In genomic region chr9:111098093-111098492, GRCh38 we compare ENCODE assay signal across 30 cellular contexts. TPM values are rescaled to one million over a fixed set of nuclear protein-coding genes. Genes with fewer than 3 reads are reported as not detected.
"Had no signal": no experiment of that assay in that cellular context is flagged by ENCODE, and none has a peak within 500 bp of the region (broad histone marks: within the 10 kb centered on the region; RNA-seq: fewer than 3 reads in every experiment).

No MANE protein-coding gene starts in this region.

- H3K4me3 ChIP-seq: ascending aorta, breast epithelium, cardiac muscle cell, colonic mucosa, esophagus squamous epithelium, gastroesophageal sphincter had no signal

- H3K27ac ChIP-seq: ascending aorta, breast epithelium, cardiac muscle cell, colonic mucosa, epithelial cell of prostate, esophagus squamous epithelium, gastroesophageal sphincter, WERI-Rb-1 had no signal

- H3K27me3 ChIP-seq: ascending aorta, breast epithelium, cardiac muscle cell, colonic mucosa, esophagus squamous epithelium, gastroesophageal sphincter had no signal

- H3K9me3 Mint-ChIP-seq: activated B cell treated with CpG ODN at 0.5 μM for 24 hours; activated CD8-positive, alpha-beta T cell treated with anti-CD3 and anti-CD28 coated beads for 36 hours; activated naive CD4-positive, alpha-beta T cell treated with anti-CD3 and anti-CD28 coated beads for 36 hours; activated naive CD4-positive, alpha-beta T cell treated with anti-CD3 and anti-CD28 coated beads, Interleukin-2, amount 50 U/mL, for 72 hours; activated naive CD8-positive, alpha-beta T cell treated with anti-CD3 and anti-CD28 coated beads, Interleukin-2, amount 10 ng/mL, durations not matched to agents 7 days and 5 days; activated T-cell treated with anti-CD3 and anti-CD28 coated beads, Interleukin-2, amount 50 U/mL, for 4 hours; activated T-helper 2 cell treated with anti-CD3 and anti-CD28 coated beads, Interferon-gamma antibody, Interleukin-2, Interleukin-4, amounts not matched to agents 10 μg/mL and 5 μg/mL and 100 μg/mL, durations not matched to agents 14 hours and 24 hours and 36 hours; T-helper 2 cell treated with Interferon-gamma antibody and Interleukin-4, amounts not matched to agents 5 μg/mL and 100 μg/mL, for 36 hours had no signal

- H3K27ac Mint-ChIP-seq: activated B cell treated with CpG ODN at 0.5 μM for 24 hours; activated CD8-positive, alpha-beta T cell treated with anti-CD3 and anti-CD28 coated beads for 36 hours; activated naive CD4-positive, alpha-beta T cell treated with anti-CD3 and anti-CD28 coated beads for 36 hours; activated naive CD4-positive, alpha-beta T cell treated with anti-CD3 and anti-CD28 coated beads, Interleukin-2, amount 50 U/mL, for 72 hours; activated naive CD8-positive, alpha-beta T cell treated with anti-CD3 and anti-CD28 coated beads, Interleukin-2, amount 10 ng/mL, durations not matched to agents 7 days and 5 days; activated T-helper 2 cell treated with anti-CD3 and anti-CD28 coated beads, Interferon-gamma antibody, Interleukin-2, Interleukin-4, amounts not matched to agents 10 μg/mL and 5 μg/mL and 100 μg/mL, durations not matched to agents 14 hours and 24 hours and 36 hours; brain; T-cell; T-helper 17 cell; T-helper 2 cell treated with Interferon-gamma antibody and Interleukin-4, amounts not matched to agents 5 μg/mL and 100 μg/mL, for 36 hours had no signal

- H3K36me3 Mint-ChIP-seq: activated naive CD4-positive, alpha-beta T cell treated with anti-CD3 and anti-CD28 coated beads, Interleukin-2, amount 50 U/mL, for 72 hours; activated naive CD8-positive, alpha-beta T cell treated with anti-CD3 and anti-CD28 coated beads, Interleukin-2, amount 10 ng/mL, durations not matched to agents 7 days and 5 days; brain; T-cell had no signal

- H3K27me3 Mint-ChIP-seq: activated B cell treated with CpG ODN at 0.5 μM for 24 hours; activated naive CD8-positive, alpha-beta T cell treated with anti-CD3 and anti-CD28 coated beads, Interleukin-2, amount 10 ng/mL, durations not matched to agents 7 days and 5 days; brain; T-cell; T-helper 17 cell had no signal

- H3K36me3 ChIP-seq: ascending aorta, breast epithelium, cardiac muscle cell, colonic mucosa, esophagus squamous epithelium, gastroesophageal sphincter, WERI-Rb-1 had no signal

- H3K9me3 ChIP-seq: ascending aorta, breast epithelium, colonic mucosa, esophagus squamous epithelium, gastroesophageal sphincter had no signal

- H3K4me1 ChIP-seq: breast epithelium, colonic mucosa had no signal

- H3K4me3 Mint-ChIP-seq: activated B cell treated with CpG ODN at 0.5 μM for 24 hours; activated CD8-positive, alpha-beta T cell treated with anti-CD3 and anti-CD28 coated beads for 36 hours; activated naive CD4-positive, alpha-beta T cell treated with anti-CD3 and anti-CD28 coated beads for 36 hours; activated naive CD8-positive, alpha-beta T cell treated with anti-CD3 and anti-CD28 coated beads, Interleukin-2, amount 10 ng/mL, durations not matched to agents 7 days and 5 days; activated T-cell treated with anti-CD3 and anti-CD28 coated beads, Interleukin-2, amount 50 U/mL, for 4 hours; brain; T-cell; T-helper 17 cell; T-helper 2 cell treated with Interferon-gamma antibody and Interleukin-4, amounts not matched to agents 5 μg/mL and 100 μg/mL, for 36 hours had no signal

- H3K4me1 Mint-ChIP-seq: activated B cell treated with CpG ODN at 0.5 μM for 24 hours; activated naive CD8-positive, alpha-beta T cell treated with anti-CD3 and anti-CD28 coated beads, Interleukin-2, amount 10 ng/mL, durations not matched to agents 7 days and 5 days; T-cell; T-helper 17 cell had no signal

- DNase-seq: activated B cell treated with CpG ODN at 0.5 μM for 24 hours; activated CD4-positive, alpha-beta T cell treated with anti-CD3 and anti-CD28 coated beads for 48 hours; activated CD4-positive, alpha-beta T cell treated with anti-CD3 and anti-CD28 coated beads, Interleukin-2, amount 50 U/mL, for 1 hour; activated CD4-positive, alpha-beta T cell treated with anti-CD3 and anti-CD28 coated beads, Interleukin-2, amount 50 U/mL, for 48 hours; activated CD8-positive, alpha-beta memory T cell treated with anti-CD3 and anti-CD28 coated beads for 24 hours; activated CD8-positive, alpha-beta T cell treated with anti-CD3 and anti-CD28 coated beads for 36 hours; activated effector memory CD4-positive, alpha-beta T cell treated with anti-CD3 and anti-CD28 coated beads, Interleukin-2, amount 50 U/mL, for 16 hours; activated naive CD4-positive, alpha-beta T cell treated with anti-CD3 and anti-CD28 coated beads for 36 hours; activated naive CD8-positive, alpha-beta T cell treated with anti-CD3 and anti-CD28 coated beads, Interleukin-2, amount 10 ng/mL, durations not matched to agents 7 days and 5 days; activated T-cell treated with anti-CD3 and anti-CD28 coated beads, Interleukin-2, amount 50 U/mL, for 4 hours; central memory CD4-positive, alpha-beta T cell; cerebellar nuclear complex; colonic mucosa; effector CD8-positive, alpha-beta T cell; esophagus squamous epithelium; foreskin melanocyte; T-cell; T-helper 17 cell; T1000; WERI-Rb-1 had no signal

RNA-seq across cellular contexts. Expression of gene LPAR1, which starts 59.8 kb away (rescaled TPM):
- total RNA-seq: activated B cell treated with CpG ODN at 0.5 μM for 24 hours; activated CD8-positive, alpha-beta T cell treated with anti-CD3 and anti-CD28 coated beads for 36 hours; activated naive CD4-positive, alpha-beta T cell treated with anti-CD3 and anti-CD28 coated beads for 36 hours; activated naive CD4-positive, alpha-beta T cell treated with anti-CD3 and anti-CD28 coated beads, Interleukin-2, amount 50 U/mL, for 72 hours; activated T-helper 2 cell treated with anti-CD3 and anti-CD28 coated beads, Interferon-gamma antibody, Interleukin-2, Interleukin-4, amounts not matched to agents 10 μg/mL and 5 μg/mL and 100 μg/mL, durations not matched to agents 14 hours and 24 hours and 36 hours; dermis microvascular lymphatic vessel endothelial cell; T-helper 17 cell had no signal
